Comparison of ENCODE assay signal across 8 cellular contexts in the genomic region with DNA sequence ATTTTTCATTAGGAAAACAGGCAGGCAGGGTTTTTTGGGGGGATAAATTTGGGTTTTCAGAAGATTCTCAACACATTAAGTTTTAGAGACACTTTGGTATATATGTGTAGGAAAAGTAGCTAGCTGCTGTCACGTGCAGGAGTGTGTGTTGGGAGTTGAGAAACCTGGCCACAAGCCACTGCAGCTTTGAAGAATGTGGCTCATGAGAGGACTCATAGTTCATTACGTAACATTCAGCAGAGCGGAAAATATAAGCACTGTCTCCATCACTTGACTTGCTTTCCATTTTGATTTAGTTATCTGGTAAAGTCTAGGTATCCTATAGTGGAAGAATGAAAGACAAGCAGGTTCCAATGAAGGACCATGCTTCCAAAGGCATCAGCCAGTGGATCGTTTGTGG. TPM values are rescaled to one million over a fixed set of nuclear protein-coding genes. Genes with fewer than 3 reads are reported as not detected.
DNase-seq lines count a peak whose midpoint lies in the region; ATAC-seq and TF ChIP-seq lines count a peak whose summit lies in the region.

No MANE protein-coding gene starts in this region.

- no peaks in the 10 kb centered on the region for H3K9me3 ChIP-seq in suprapubic skin

- no peaks in the 10 kb centered on the region for H3K36me3 ChIP-seq in suprapubic skin

- H3K4me3 ChIP-seq in astrocyte of the spinal cord (ENCODE audit: low read depth, low read length) (no peak overlapping the region), lower leg skin (ENCODE audit: low read depth, poor library complexity, severe bottlenecking) (no peak overlapping the region), suprapubic skin (no peak overlapping the region)

- H3K4me1 Mint-ChIP-seq in endothelial cell (ENCODE audit: unreplicated experiment), result no peaks in the 10 kb centered on the region

- no peak for TF ChIP-seq EP300 in suprapubic skin (IDR thresholded peaks at IDR 0.05)

- H3K4me1 ChIP-seq in suprapubic skin, result peaks cover 41% of the 10 kb centered on the region

- H3K27me3 Mint-ChIP-seq in endothelial cell (ENCODE audit: unreplicated experiment), result no peaks in the 10 kb centered on the region

- DNase-seq in GM13976 (ENCODE audit: low spot score), result peak; percentile 13
- peak; percentile 94 for DNase-seq in MV-4-11 (lab: John Stamatoyannopoulos, UW)
- DNase-seq in astrocyte of the spinal cord (ENCODE audit: low read depth, low spot score), result peak; percentile 60
- DNase-seq in lower leg skin (ENCODE audit: low spot score in 2 of 2), result peak; percentile 73 to 88
- DNase-seq in suprapubic skin (ENCODE audit: low spot score in 2 of 2), result peak; percentile 77 to 79
- no peak for DNase-seq in endothelial cell (ENCODE audit: low spot score)
- DNase-seq in effector CD4-positive, alpha-beta T cell, result no peak

- no peak overlapping the region for H3K4me3 Mint-ChIP-seq in endothelial cell (ENCODE audit: unreplicated experiment)

- H3K36me3 Mint-ChIP-seq in endothelial cell (ENCODE audit: low read depth, unreplicated experiment), result no peaks in the 10 kb centered on the region

- in situ Hi-C loops in GM13976 (cut with MboI; ENCODE audit: low sequenced_read_pairs, unreplicated experiment) (no loop called here), astrocyte of the spinal cord (cut with HindIII; ENCODE audit: low sequenced_read_pairs) (no loop called here)

- TF ChIP-seq POLR2A in lower leg skin (IDR thresholded peaks at IDR 0.05) (no peak), suprapubic skin (IDR thresholded peaks at IDR 0.05) (no peak)

- H3K27me3 ChIP-seq in suprapubic skin, result no peaks in the 10 kb centered on the region

- no peak for TF ChIP-seq CTCF in GM13976 (IDR thresholded peaks at IDR 0.05; ENCODE audit: borderline replicate concordance, control extremely low read depth, extremely low read depth, insufficient read depth, missing control alignments)
- no peak for TF ChIP-seq CTCF in astrocyte of the spinal cord (IDR thresholded peaks at IDR 0.05; ENCODE audit: low read depth, low read length)
- TF ChIP-seq CTCF in lower leg skin (IDR thresholded peaks at IDR 0.05), result no peak
- TF ChIP-seq CTCF in suprapubic skin (IDR thresholded peaks at IDR 0.05), result no peak
- no peak for TF ChIP-seq CTCF in endothelial cell (IDR thresholded peaks at IDR 0.05; ENCODE audit: unreplicated experiment)

- H3K27ac ChIP-seq in suprapubic skin, result no peak overlapping the region

- H3K27ac Mint-ChIP-seq in endothelial cell (ENCODE audit: unreplicated experiment), result no peak overlapping the region

- no peaks in the 10 kb centered on the region for H3K9me3 Mint-ChIP-seq in endothelial cell (ENCODE audit: unreplicated experiment)

- 39 to 41% methylated on average over 4 of the region's 4 CpGs for WGBS in lower leg skin, 2 donors
- WGBS in suprapubic skin, result 46% methylated on average over 4 of the region's 4 CpGs

- no peak for ATAC-seq in HG02642 (IDR thresholded peaks at IDR 0.05; ENCODE audit: poor library complexity, unreplicated experiment)

- intact Hi-C loops in lower leg skin (cut with DNase I; ENCODE audit: low total_unique reads), result no loop called here

RNA-seq across cellular contexts. Expression of a gene that starts 31.2 kb away (rescaled TPM):
- total RNA-seq in lower leg skin (10 to 100 TPM in 2 of 4 donors, 1 to 10 TPM in 2; 8.0 to 20.5 (median 10.6) TPM), suprapubic skin (10 to 100 TPM; 10.3 to 15.8 (median 12.8) TPM), endothelial cell (ENCODE audit: unreplicated experiment) (35.4 TPM)

Comparison
In these comparisons a context has a peak if more than half of its experiments do, and no peak if none do; other contexts are left out.
1. DNase-seq: peak in GM13976 (single experiment), MV-4-11 (single experiment), astrocyte of the spinal cord (single experiment), lower leg skin (2 of 2) and suprapubic skin (2 of 2); none in endothelial cell (single experiment) and effector CD4-positive, alpha-beta T cell (single experiment).